ENCODE assay signal across 11 cellular contexts in the genomic region with DNA sequence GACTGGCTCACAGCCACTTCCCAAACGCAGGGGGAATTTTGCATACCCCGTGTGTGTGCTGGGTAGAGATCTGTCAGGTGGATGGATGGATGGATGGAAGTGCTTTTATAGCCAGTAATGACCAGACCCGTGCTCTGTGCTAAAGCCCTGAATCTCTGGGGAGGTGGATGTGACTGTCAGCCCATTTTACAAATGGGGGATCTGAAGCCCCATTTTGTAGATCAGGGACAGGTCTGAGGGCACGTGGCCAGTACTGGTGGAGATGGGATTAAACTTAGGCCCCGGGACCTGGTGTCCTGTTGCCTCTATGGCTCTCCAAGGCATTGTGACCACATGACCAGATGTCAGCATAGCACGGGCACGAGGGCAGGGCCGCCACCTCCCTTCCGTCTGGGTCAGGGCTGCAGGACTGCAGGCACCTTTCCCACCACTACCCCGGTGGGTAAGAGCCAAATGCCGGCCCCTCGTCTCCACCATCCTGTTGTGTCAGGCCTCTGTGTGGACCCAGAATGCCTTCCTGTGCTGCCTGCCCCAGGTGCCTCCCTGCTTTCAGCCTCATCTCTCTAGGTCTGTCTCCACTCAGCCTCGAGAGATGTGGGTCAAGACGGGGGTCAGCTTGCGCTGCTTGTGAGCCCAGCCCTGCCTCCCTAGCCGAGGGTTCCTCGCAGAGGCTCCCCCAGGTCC. TPM values are rescaled to one million over a fixed set of nuclear protein-coding genes. Genes with fewer than 3 reads are reported as not detected.
A peak's percentile ranks its signal among the peaks of the same experiment; 100 is the strongest.
DNase-seq lines count a peak whose midpoint lies in the region; ATAC-seq, FAIRE-seq and TF ChIP-seq lines count a peak whose summit lies in the region.
"Had no signal": no experiment of that assay in that cellular context is flagged by ENCODE, and none has a peak within 500 bp of the region (broad histone marks: within the 10 kb centered on the region; RNA-seq: fewer than 3 reads in every experiment).

No MANE protein-coding gene starts in this region.

- peaks cover 20% of the 10 kb centered on the region for H3K4me1 Mint-ChIP-seq in activated CD4-positive, alpha-beta T cell treated with anti-CD3 and anti-CD28 coated beads for 36 hours
- H3K4me1 Mint-ChIP-seq in stimulated activated naive B cell treated with anti-CD40 and anti-IgM and Interleukin-4, amounts not matched to agents 10 μg/mL and 1 μg/mL and 100 μg/mL, for 72 hours = peaks cover 50 to 75% of the 10 kb centered on the region in 2 donors

- POLR2A ChIA-PET in activated CD4-positive, alpha-beta T cell treated with anti-CD3 and anti-CD28 coated beads for 36 hours (lab: Charles Lee) = interaction anchor here (1.0 kb wide), 1 partner anchor 29 kb away, joined by 3 read pairs; no protein-coding TSS in a partner anchor

- H3K9me3 ChIP-seq in right atrium auricular region = no peaks in the 10 kb centered on the region
- H3K9me3 ChIP-seq: mucosa of descending colon had no signal

- peak overlapping the region; percentile 82 for H3K27ac Mint-ChIP-seq in activated CD4-positive, alpha-beta T cell treated with anti-CD3 and anti-CD28 coated beads for 36 hours
- H3K27ac Mint-ChIP-seq in stimulated activated naive B cell treated with anti-CD40 and anti-IgM and Interleukin-4, amounts not matched to agents 10 μg/mL and 1 μg/mL and 100 μg/mL, for 72 hours = peak overlapping the region; percentile 14

- H3K27me3 ChIP-seq in right atrium auricular region = no peaks in the 10 kb centered on the region

- no peaks in the 10 kb centered on the region for H3K9me3 Mint-ChIP-seq in activated CD4-positive, alpha-beta T cell treated with anti-CD3 and anti-CD28 coated beads for 36 hours (ENCODE audit: low read depth)
- no peaks in the 10 kb centered on the region for H3K9me3 Mint-ChIP-seq in stimulated activated naive B cell treated with anti-CD40 and anti-IgM and Interleukin-4, amounts not matched to agents 10 μg/mL and 1 μg/mL and 100 μg/mL, for 72 hours

- FAIRE-seq in GM19239 (lab: Jason Lieb, UNC) = no peak

- no peak overlapping the region for H3K4me3 ChIP-seq in right atrium auricular region
- H3K4me3 ChIP-seq: mucosa of descending colon had no signal

- H3K4me1 ChIP-seq in right atrium auricular region = peaks cover 0 to 30% of the 10 kb centered on the region in 2 donors

- no peaks in the 10 kb centered on the region for H3K36me3 Mint-ChIP-seq in activated CD4-positive, alpha-beta T cell treated with anti-CD3 and anti-CD28 coated beads for 36 hours (ENCODE audit: low read depth)
- H3K36me3 Mint-ChIP-seq in stimulated activated naive B cell treated with anti-CD40 and anti-IgM and Interleukin-4, amounts not matched to agents 10 μg/mL and 1 μg/mL and 100 μg/mL, for 72 hours = peaks cover 16 to 38% of the 10 kb centered on the region in 2 donors

- H3K36me3 ChIP-seq in right atrium auricular region = peaks cover 31% of the 10 kb centered on the region

- CTCF ChIA-PET in activated CD4-positive, alpha-beta T cell treated with anti-CD3 and anti-CD28 coated beads for 36 hours (lab: Charles Lee) = no interaction called here

- H3K27ac ChIP-seq in VCaP (peak overlapping the region; percentile 99), right atrium auricular region (no peak overlapping the region)

- TF ChIP-seq CTCF in VCaP (conservative IDR thresholded peaks at IDR 0.05) = no peak
- no peak for TF ChIP-seq CTCF in right atrium auricular region (IDR thresholded peaks at IDR 0.05)

- H3K27me3 Mint-ChIP-seq in activated CD4-positive, alpha-beta T cell treated with anti-CD3 and anti-CD28 coated beads for 36 hours = no peaks in the 10 kb centered on the region
- no peaks in the 10 kb centered on the region for H3K27me3 Mint-ChIP-seq in stimulated activated naive B cell treated with anti-CD40 and anti-IgM and Interleukin-4, amounts not matched to agents 10 μg/mL and 1 μg/mL and 100 μg/mL, for 72 hours

- no peak overlapping the region for H3K4me3 Mint-ChIP-seq in activated CD4-positive, alpha-beta T cell treated with anti-CD3 and anti-CD28 coated beads for 36 hours
- peak overlapping the region in 1 of 2 donors; percentile 17 for H3K4me3 Mint-ChIP-seq in stimulated activated naive B cell treated with anti-CD40 and anti-IgM and Interleukin-4, amounts not matched to agents 10 μg/mL and 1 μg/mL and 100 μg/mL, for 72 hours

- ATAC-seq in activated CD4-positive, alpha-beta T cell treated with anti-CD3 and anti-CD28 coated beads for 36 hours = no peak
- no peak for ATAC-seq in stimulated activated naive B cell treated with anti-CD40 and anti-IgM and Interleukin-4, amounts not matched to agents 10 μg/mL and 1 μg/mL and 100 μg/mL, for 72 hours (replicated peaks)
- ATAC-seq in HG03432 (IDR thresholded peaks at IDR 0.05; ENCODE audit: unreplicated experiment) = no peak

- intact Hi-C loops in activated CD4-positive, alpha-beta T cell treated with anti-CD3 and anti-CD28 coated beads for 36 hours (cut with DNase I, micrococcal nuclease) = loop anchor here in 1 of 2 experiments (10.0 kb wide), 1 partner anchor 546 kb away; no protein-coding TSS in a partner anchor

- peak; percentile 2 for DNase-seq in activated CD4-positive, alpha-beta T cell treated with anti-CD3 and anti-CD28 coated beads for 36 hours
- DNase-seq in activated CD4-positive, alpha-beta T cell treated with anti-CD3 and anti-CD28 coated beads, Interleukin-2, amount 50 U/mL, for 48 hours = no peak
- DNase-seq in right atrium auricular region (ENCODE audit: low spot score) (peak; percentile 46), GM19239 (ENCODE audit: insufficient read length, low spot score) (no peak), DMS 273 treated with DMSO at 0.1 percent for 48 hours (lab: John Stamatoyannopoulos, UW) (no peak)
- DNase-seq in stimulated activated naive B cell treated with anti-CD40 and anti-IgM and Interleukin-4, amounts not matched to agents 10 μg/mL and 1 μg/mL and 100 μg/mL, for 72 hours = no peak
- DNase-seq: ACHN, NCI-H2107 had no signal

RNA-seq across cellular contexts. Expression of gene ZBP1, which starts 38.4 kb away (rescaled TPM):
- total RNA-seq in activated CD4-positive, alpha-beta T cell treated with anti-CD3 and anti-CD28 coated beads for 36 hours = 1 to 10 TPM in 1 of 2 experiments, under 1 TPM in 1; 0.30 to 1.4 TPM
- total RNA-seq in right atrium auricular region = not detected

RNA-seq across cellular contexts. Expression of gene PMEPA1, which starts 51.2 kb away (rescaled TPM):
- total RNA-seq in activated CD4-positive, alpha-beta T cell treated with anti-CD3 and anti-CD28 coated beads for 36 hours = 1 to 10 TPM; 1.6 to 1.8 TPM
- 10 to 100 TPM; 12.5 to 16.7 TPM for total RNA-seq in right atrium auricular region

Comparison
In these comparisons a context has a peak if more than half of its experiments do, and no peak if none do; other contexts are left out.
1. DNase-seq: peak in activated CD4-positive, alpha-beta T cell treated with anti-CD3 and anti-CD28 coated beads for 36 hours (single experiment) and right atrium auricular region (single experiment); none in activated CD4-positive, alpha-beta T cell treated with anti-CD3 and anti-CD28 coated beads, Interleukin-2, amount 50 U/mL, for 48 hours (0 of 2), stimulated activated naive B cell treated with anti-CD40 and anti-IgM and Interleukin-4, amounts not matched to agents 10 μg/mL and 1 μg/mL and 100 μg/mL, for 72 hours (single experiment), GM19239 (single experiment) and DMS 273 treated with DMSO at 0.1 percent for 48 hours (single experiment).
2. RNA of gene PMEPA1, which starts 51.2 kb away (total RNA-seq): 12.5 to 16.7 TPM in right atrium auricular region; 1.6 to 1.8 TPM in activated CD4-positive, alpha-beta T cell treated with anti-CD3 and anti-CD28 coated beads for 36 hours; every median in the first group is over 4 times any median in the second.